2 cellular contexts compared by ENCODE assay signal in the genomic region with DNA sequence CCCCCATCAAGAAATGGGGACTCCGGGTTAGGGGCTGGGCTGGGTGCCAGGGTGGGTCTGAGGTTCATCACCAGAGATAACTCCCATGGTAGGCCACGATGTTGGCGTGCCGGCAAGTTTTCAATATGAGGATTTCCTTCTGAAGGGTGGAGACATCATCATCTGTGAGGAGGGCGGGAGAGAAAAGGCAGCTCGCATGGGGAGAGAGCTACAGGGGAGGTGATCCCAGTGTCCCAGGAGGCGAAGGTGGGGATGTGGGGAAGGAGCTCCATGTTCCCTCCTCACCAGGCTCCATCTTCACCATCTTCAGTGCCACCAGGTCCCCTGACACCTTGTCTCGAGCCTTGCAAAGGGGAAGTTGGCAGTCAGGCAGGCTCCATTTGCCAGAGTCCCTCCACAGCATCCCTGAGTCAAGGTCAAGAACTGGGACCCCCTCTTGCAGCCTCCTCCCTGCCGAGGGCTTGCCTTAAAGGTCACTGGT.
TF ChIP-seq lines count a peak whose summit lies in the region.

No MANE protein-coding gene starts in this region.

TF ChIP-seq in liver, 16 proteins besides CTCF, POLR2A, EP300 and RAD21:
- no peak for TF ChIP-seq GABPA (IDR thresholded peaks at IDR 0.05 in 1 of 2, conservative IDR thresholded peaks at IDR 0.05 in 1 of 2)
- TF ChIP-seq JUND (IDR thresholded peaks at IDR 0.05) = no peak
- TF ChIP-seq HNF4A (conservative IDR thresholded peaks at IDR 0.05) = no peak
- no peak for TF ChIP-seq NR2F2 (IDR thresholded peaks at IDR 0.05)
- TF ChIP-seq, protein P1, sequence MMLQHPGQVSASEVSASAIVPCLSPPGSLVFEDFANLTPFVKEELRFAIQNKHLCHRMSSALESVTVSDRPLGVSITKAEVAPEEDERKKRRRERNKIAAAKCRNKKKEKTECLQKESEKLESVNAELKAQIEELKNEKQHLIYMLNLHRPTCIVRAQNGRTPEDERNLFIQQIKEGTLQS (IDR thresholded peaks at IDR 0.05) = no peak
- no peak for TF ChIP-seq RXRA (IDR thresholded peaks at IDR 0.05)
- TF ChIP-seq, protein P2, sequence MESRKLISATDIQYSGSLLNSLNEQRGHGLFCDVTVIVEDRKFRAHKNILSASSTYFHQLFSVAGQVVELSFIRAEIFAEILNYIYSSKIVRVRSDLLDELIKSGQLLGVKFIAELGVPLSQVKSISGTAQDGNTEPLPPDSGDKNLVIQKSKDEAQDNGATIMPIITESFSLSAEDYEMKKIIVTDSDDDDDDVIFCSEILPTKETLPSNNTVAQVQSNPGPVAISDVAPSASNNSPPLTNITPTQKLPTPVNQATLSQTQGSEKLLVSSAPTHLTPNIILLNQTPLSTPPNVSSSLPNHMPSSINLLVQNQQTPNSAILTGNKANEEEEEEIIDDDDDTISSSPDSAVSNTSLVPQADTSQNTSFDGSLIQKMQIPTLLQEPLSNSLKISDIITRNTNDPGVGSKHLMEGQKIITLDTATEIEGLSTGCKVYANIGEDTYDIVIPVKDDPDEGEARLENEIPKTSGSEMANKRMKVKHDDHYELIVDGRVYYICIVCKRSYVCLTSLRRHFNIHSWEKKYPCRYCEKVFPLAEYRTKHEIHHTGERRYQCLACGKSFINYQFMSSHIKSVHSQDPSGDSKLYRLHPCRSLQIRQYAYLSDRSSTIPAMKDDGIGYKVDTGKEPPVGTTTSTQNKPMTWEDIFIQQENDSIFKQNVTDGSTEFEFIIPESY (IDR thresholded peaks at IDR 0.05) = no peak
- TF ChIP-seq TAF1 (conservative IDR thresholded peaks at IDR 0.05) = no peak
- TF ChIP-seq, protein P3, sequence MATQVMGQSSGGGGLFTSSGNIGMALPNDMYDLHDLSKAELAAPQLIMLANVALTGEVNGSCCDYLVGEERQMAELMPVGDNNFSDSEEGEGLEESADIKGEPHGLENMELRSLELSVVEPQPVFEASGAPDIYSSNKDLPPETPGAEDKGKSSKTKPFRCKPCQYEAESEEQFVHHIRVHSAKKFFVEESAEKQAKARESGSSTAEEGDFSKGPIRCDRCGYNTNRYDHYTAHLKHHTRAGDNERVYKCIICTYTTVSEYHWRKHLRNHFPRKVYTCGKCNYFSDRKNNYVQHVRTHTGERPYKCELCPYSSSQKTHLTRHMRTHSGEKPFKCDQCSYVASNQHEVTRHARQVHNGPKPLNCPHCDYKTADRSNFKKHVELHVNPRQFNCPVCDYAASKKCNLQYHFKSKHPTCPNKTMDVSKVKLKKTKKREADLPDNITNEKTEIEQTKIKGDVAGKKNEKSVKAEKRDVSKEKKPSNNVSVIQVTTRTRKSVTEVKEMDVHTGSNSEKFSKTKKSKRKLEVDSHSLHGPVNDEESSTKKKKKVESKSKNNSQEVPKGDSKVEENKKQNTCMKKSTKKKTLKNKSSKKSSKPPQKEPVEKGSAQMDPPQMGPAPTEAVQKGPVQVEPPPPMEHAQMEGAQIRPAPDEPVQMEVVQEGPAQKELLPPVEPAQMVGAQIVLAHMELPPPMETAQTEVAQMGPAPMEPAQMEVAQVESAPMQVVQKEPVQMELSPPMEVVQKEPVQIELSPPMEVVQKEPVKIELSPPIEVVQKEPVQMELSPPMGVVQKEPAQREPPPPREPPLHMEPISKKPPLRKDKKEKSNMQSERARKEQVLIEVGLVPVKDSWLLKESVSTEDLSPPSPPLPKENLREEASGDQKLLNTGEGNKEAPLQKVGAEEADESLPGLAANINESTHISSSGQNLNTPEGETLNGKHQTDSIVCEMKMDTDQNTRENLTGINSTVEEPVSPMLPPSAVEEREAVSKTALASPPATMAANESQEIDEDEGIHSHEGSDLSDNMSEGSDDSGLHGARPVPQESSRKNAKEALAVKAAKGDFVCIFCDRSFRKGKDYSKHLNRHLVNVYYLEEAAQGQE (IDR thresholded peaks at IDR 0.05) = no peak
- no peak for TF ChIP-seq HNF4G (IDR thresholded peaks at IDR 0.05)
- TF ChIP-seq EGR1 (IDR thresholded peaks at IDR 0.05; ENCODE audit: low read depth in 2 of 2) = no peak
- no peak for TF ChIP-seq FOXA1 (IDR thresholded peaks at IDR 0.05)
- no peak for TF ChIP-seq YY1 (IDR thresholded peaks at IDR 0.05)
- TF ChIP-seq FOXA2 (IDR thresholded peaks at IDR 0.05) = no peak
- TF ChIP-seq, protein P4, sequence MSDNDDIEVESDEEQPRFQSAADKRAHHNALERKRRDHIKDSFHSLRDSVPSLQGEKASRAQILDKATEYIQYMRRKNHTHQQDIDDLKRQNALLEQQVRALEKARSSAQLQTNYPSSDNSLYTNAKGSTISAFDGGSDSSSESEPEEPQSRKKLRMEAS (IDR thresholded peaks at IDR 0.05) = no peak

TF ChIP-seq in HepG2, 621 proteins besides CTCF, POLR2A, EP300 and RAD21:
- no peak for TF ChIP-seq ZZZ3 (CRISPR knock-in tag; IDR thresholded peaks at IDR 0.05; ENCODE audit: borderline replicate concordance)
- TF ChIP-seq ZNF552 (CRISPR knock-in tag; IDR thresholded peaks at IDR 0.05; ENCODE audit: borderline replicate concordance) = no peak
- TF ChIP-seq, protein P5, sequence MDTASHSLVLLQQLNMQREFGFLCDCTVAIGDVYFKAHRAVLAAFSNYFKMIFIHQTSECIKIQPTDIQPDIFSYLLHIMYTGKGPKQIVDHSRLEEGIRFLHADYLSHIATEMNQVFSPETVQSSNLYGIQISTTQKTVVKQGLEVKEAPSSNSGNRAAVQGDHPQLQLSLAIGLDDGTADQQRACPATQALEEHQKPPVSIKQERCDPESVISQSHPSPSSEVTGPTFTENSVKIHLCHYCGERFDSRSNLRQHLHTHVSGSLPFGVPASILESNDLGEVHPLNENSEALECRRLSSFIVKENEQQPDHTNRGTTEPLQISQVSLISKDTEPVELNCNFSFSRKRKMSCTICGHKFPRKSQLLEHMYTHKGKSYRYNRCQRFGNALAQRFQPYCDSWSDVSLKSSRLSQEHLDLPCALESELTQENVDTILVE (CRISPR knock-in tag; IDR thresholded peaks at IDR 0.05) = no peak
- no peak for TF ChIP-seq ZFP41 (CRISPR knock-in tag; IDR thresholded peaks at IDR 0.05; ENCODE audit: borderline replicate concordance)
- TF ChIP-seq, protein P6, sequence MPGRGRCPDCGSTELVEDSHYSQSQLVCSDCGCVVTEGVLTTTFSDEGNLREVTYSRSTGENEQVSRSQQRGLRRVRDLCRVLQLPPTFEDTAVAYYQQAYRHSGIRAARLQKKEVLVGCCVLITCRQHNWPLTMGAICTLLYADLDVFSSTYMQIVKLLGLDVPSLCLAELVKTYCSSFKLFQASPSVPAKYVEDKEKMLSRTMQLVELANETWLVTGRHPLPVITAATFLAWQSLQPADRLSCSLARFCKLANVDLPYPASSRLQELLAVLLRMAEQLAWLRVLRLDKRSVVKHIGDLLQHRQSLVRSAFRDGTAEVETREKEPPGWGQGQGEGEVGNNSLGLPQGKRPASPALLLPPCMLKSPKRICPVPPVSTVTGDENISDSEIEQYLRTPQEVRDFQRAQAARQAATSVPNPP (CRISPR knock-in tag; IDR thresholded peaks at IDR 0.05) = no peak
- TF ChIP-seq, protein P7, sequence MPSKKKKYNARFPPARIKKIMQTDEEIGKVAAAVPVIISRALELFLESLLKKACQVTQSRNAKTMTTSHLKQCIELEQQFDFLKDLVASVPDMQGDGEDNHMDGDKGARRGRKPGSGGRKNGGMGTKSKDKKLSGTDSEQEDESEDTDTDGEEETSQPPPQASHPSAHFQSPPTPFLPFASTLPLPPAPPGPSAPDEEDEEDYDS (CRISPR knock-in tag; IDR thresholded peaks at IDR 0.05) = no peak
- no peak for TF ChIP-seq ZNF615 (CRISPR knock-in tag; IDR thresholded peaks at IDR 0.05; ENCODE audit: borderline replicate concordance)
- no peak for TF ChIP-seq CREM (IDR thresholded peaks at IDR 0.05)
- no peak for TF ChIP-seq CREM (CRISPR knock-in tag; IDR thresholded peaks at IDR 0.05)
- TF ChIP-seq MYC (CRISPR knock-in tag; IDR thresholded peaks at IDR 0.05; ENCODE audit: borderline replicate concordance) = no peak
- TF ChIP-seq TAF15 (IDR thresholded peaks at IDR 0.05; ENCODE audit: low read depth, low read length, poor library complexity, severe bottlenecking) = no peak
- TF ChIP-seq DR1 (CRISPR knock-in tag; IDR thresholded peaks at IDR 0.05) = no peak
- TF ChIP-seq ZFP36L2 (CRISPR knock-in tag; IDR thresholded peaks at IDR 0.05) = no peak
- TF ChIP-seq, protein P8, sequence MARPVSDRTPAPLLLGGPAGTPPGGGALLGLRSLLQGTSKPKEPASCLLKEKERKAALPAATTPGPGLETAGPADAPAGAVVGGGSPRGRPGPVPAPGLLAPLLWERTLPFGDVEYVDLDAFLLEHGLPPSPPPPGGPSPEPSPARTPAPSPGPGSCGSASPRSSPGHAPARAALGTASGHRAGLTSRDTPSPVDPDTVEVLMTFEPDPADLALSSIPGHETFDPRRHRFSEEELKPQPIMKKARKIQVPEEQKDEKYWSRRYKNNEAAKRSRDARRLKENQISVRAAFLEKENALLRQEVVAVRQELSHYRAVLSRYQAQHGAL (CRISPR knock-in tag; IDR thresholded peaks at IDR 0.05; ENCODE audit: not compliant biosample characterization) = no peak
- TF ChIP-seq, protein P9, sequence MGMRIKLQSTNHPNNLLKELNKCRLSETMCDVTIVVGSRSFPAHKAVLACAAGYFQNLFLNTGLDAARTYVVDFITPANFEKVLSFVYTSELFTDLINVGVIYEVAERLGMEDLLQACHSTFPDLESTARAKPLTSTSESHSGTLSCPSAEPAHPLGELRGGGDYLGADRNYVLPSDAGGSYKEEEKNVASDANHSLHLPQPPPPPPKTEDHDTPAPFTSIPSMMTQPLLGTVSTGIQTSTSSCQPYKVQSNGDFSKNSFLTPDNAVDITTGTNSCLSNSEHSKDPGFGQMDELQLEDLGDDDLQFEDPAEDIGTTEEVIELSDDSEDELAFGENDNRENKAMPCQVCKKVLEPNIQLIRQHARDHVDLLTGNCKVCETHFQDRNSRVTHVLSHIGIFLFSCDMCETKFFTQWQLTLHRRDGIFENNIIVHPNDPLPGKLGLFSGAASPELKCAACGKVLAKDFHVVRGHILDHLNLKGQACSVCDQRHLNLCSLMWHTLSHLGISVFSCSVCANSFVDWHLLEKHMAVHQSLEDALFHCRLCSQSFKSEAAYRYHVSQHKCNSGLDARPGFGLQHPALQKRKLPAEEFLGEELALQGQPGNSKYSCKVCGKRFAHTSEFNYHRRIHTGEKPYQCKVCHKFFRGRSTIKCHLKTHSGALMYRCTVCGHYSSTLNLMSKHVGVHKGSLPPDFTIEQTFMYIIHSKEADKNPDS (CRISPR knock-in tag; IDR thresholded peaks at IDR 0.05) = no peak
- no peak for TF ChIP-seq EED (CRISPR knock-in tag; IDR thresholded peaks at IDR 0.05)
- TF ChIP-seq ZNF180 (CRISPR knock-in tag; IDR thresholded peaks at IDR 0.05; ENCODE audit: borderline replicate concordance, low read depth) = no peak
- TF ChIP-seq, protein P10, sequence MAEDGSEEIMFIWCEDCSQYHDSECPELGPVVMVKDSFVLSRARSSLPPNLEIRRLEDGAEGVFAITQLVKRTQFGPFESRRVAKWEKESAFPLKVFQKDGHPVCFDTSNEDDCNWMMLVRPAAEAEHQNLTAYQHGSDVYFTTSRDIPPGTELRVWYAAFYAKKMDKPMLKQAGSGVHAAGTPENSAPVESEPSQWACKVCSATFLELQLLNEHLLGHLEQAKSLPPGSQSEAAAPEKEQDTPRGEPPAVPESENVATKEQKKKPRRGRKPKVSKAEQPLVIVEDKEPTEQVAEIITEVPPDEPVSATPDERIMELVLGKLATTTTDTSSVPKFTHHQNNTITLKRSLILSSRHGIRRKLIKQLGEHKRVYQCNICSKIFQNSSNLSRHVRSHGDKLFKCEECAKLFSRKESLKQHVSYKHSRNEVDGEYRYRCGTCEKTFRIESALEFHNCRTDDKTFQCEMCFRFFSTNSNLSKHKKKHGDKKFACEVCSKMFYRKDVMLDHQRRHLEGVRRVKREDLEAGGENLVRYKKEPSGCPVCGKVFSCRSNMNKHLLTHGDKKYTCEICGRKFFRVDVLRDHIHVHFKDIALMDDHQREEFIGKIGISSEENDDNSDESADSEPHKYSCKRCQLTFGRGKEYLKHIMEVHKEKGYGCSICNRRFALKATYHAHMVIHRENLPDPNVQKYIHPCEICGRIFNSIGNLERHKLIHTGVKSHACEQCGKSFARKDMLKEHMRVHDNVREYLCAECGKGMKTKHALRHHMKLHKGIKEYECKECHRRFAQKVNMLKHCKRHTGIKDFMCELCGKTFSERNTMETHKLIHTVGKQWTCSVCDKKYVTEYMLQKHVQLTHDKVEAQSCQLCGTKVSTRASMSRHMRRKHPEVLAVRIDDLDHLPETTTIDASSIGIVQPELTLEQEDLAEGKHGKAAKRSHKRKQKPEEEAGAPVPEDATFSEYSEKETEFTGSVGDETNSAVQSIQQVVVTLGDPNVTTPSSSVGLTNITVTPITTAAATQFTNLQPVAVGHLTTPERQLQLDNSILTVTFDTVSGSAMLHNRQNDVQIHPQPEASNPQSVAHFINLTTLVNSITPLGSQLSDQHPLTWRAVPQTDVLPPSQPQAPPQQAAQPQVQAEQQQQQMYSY (CRISPR knock-in tag; IDR thresholded peaks at IDR 0.05) = no peak
- no peak for TF ChIP-seq ZNF12 (CRISPR knock-in tag; IDR thresholded peaks at IDR 0.05)
- no peak for TF ChIP-seq LCORL (IDR thresholded peaks at IDR 0.05)
- TF ChIP-seq LCORL (CRISPR knock-in tag; IDR thresholded peaks at IDR 0.05) = no peak
- TF ChIP-seq NFKBIZ (CRISPR knock-in tag; IDR thresholded peaks at IDR 0.05) = no peak
TF ChIP-seq in HepG2: peak in this region for 0.
